ENCODE assay signal across 8 cellular contexts in the genomic region with DNA sequence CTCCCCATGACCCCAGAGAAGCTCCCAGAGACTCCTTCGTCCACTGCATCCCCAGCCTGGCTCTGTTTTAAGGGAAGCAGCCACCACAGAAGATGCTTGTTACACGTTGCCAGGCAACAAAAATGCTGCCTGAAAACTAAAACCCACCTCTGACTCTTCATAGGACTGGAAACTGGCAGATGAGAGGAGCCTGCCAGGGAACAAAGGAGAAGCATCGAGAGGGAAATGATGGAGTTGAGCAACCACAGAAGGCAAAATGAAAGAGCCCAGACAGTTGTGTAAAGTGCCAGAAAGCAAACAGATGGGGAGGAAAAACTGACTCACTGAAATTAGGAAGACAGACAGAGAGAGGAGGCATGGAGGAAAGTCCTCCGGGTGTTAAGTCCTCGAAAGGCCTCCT.
DNase-seq lines count a peak whose midpoint lies in the region.

No MANE protein-coding gene starts in this region.

- peaks cover 1% of the 10 kb centered on the region for H3K36me3 Mint-ChIP-seq in T-helper 1 cell treated with Interleukin-12 subunit alpha and Interleukin-12 subunit beta and Interleukin-4 antibody, amounts not matched to agents 30 μg/mL and 1 μg/mL, for 36 hours (ENCODE audit: low read depth)

- H3K27ac ChIP-seq in rectal smooth muscle tissue (ENCODE audit: low read depth, low read length): peak overlapping the region; percentile 21

- no peaks in the 10 kb centered on the region for H3K9me3 Mint-ChIP-seq in T-helper 1 cell treated with Interleukin-12 subunit alpha and Interleukin-12 subunit beta and Interleukin-4 antibody, amounts not matched to agents 30 μg/mL and 1 μg/mL, for 36 hours

- peak overlapping the region; percentile 7 for H3K27ac Mint-ChIP-seq in T-helper 1 cell treated with Interleukin-12 subunit alpha and Interleukin-12 subunit beta and Interleukin-4 antibody, amounts not matched to agents 30 μg/mL and 1 μg/mL, for 36 hours

- no peaks in the 10 kb centered on the region for H3K27me3 ChIP-seq in endocrine pancreas (ENCODE audit: control insufficient read depth, insufficient read depth, low read length)
- peaks cover 5% of the 10 kb centered on the region for H3K27me3 ChIP-seq in rectal smooth muscle tissue (ENCODE audit: control insufficient read depth, insufficient read depth, low read length)

- no peak overlapping the region for H3K4me3 Mint-ChIP-seq in T-helper 1 cell treated with Interleukin-12 subunit alpha and Interleukin-12 subunit beta and Interleukin-4 antibody, amounts not matched to agents 30 μg/mL and 1 μg/mL, for 36 hours

- H3K4me3 ChIP-seq in endocrine pancreas (ENCODE audit: control insufficient read depth, insufficient read depth, low read length) (no peak overlapping the region), rectal smooth muscle tissue (ENCODE audit: low read length) (no peak overlapping the region)

- no peaks in the 10 kb centered on the region for H3K4me1 ChIP-seq in endocrine pancreas (ENCODE audit: control insufficient read depth, insufficient read depth, low read length)
- H3K4me1 ChIP-seq in rectal smooth muscle tissue (ENCODE audit: control insufficient read depth, insufficient read depth, low read length): peaks cover 10% of the 10 kb centered on the region

- no peaks in the 10 kb centered on the region for H3K9me3 ChIP-seq in endocrine pancreas (ENCODE audit: control insufficient read depth, low read length)

- peaks cover 58% of the 10 kb centered on the region for H3K4me1 Mint-ChIP-seq in T-helper 1 cell treated with Interleukin-12 subunit alpha and Interleukin-12 subunit beta and Interleukin-4 antibody, amounts not matched to agents 30 μg/mL and 1 μg/mL, for 36 hours (ENCODE audit: low read depth)

- H3K36me3 ChIP-seq in endocrine pancreas (ENCODE audit: control insufficient read depth, insufficient read depth, low read length) (no peaks in the 10 kb centered on the region), rectal smooth muscle tissue (ENCODE audit: control insufficient read depth, insufficient read depth, low read length) (no peaks in the 10 kb centered on the region)

- peaks cover 17% of the 10 kb centered on the region for H3K27me3 Mint-ChIP-seq in T-helper 1 cell treated with Interleukin-12 subunit alpha and Interleukin-12 subunit beta and Interleukin-4 antibody, amounts not matched to agents 30 μg/mL and 1 μg/mL, for 36 hours (ENCODE audit: low read depth)

- H3K9ac ChIP-seq in endocrine pancreas (ENCODE audit: control insufficient read depth, insufficient read depth, low read length) (peak overlapping the region; percentile 22), rectal smooth muscle tissue (ENCODE audit: low read length) (no peak overlapping the region)

- DNase-seq in T-helper 1 cell (no peak), NCI-H2227 treated with DMSO at 0.1 percent for 48 hours (lab: John Stamatoyannopoulos, UW) (peak; percentile 77), HK-2 (ENCODE audit: unreplicated experiment) (no peak), amniotic stem cell (lab: John Stamatoyannopoulos, UW) (no peak)
- DNase-seq in central memory CD4-positive, alpha-beta T cell: no peak
